2 cellular contexts compared by ENCODE assay signal in genomic region chr7:128908750-128909385, GRCh38.
TF ChIP-seq lines count a peak whose summit lies in the region.

No MANE protein-coding gene starts in this region.

TF ChIP-seq in HEK293, 187 proteins besides CTCF, POLR2A, EP300 and RAD21:
- TF ChIP-seq ZFP3 (tag by site-specific recombination; IDR thresholded peaks at IDR 0.05; ENCODE audit: low read depth) (no peak), SP2 (tag by site-specific recombination; IDR thresholded peaks at IDR 0.05) (peak; percentile 14; the same call in 1 of the 2 replicates)
TF ChIP-seq in HEK293: peak in this region for 1.

TF ChIP-seq in H1, 55 proteins besides CTCF, POLR2A, EP300 and RAD21:
- TF ChIP-seq SIX5 (IDR thresholded peaks at IDR 0.05; ENCODE audit: low read depth, low read length) = no peak
- no peak for TF ChIP-seq EGR1 (IDR thresholded peaks at IDR 0.05; ENCODE audit: borderline replicate concordance, low read depth, low read length)
- no peak for TF ChIP-seq SAP30 (IDR thresholded peaks at IDR 0.05; ENCODE audit: insufficient read depth, insufficient replicate concordance, low read length)
- TF ChIP-seq, protein P1, sequence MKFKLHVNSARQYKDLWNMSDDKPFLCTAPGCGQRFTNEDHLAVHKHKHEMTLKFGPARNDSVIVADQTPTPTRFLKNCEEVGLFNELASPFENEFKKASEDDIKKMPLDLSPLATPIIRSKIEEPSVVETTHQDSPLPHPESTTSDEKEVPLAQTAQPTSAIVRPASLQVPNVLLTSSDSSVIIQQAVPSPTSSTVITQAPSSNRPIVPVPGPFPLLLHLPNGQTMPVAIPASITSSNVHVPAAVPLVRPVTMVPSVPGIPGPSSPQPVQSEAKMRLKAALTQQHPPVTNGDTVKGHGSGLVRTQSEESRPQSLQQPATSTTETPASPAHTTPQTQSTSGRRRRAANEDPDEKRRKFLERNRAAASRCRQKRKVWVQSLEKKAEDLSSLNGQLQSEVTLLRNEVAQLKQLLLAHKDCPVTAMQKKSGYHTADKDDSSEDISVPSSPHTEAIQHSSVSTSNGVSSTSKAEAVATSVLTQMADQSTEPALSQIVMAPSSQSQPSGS (IDR thresholded peaks at IDR 0.05; ENCODE audit: low read length) = no peak
- no peak for TF ChIP-seq JUN (IDR thresholded peaks at IDR 0.05; ENCODE audit: low read depth, low read length)
- TF ChIP-seq CBX8 (IDR thresholded peaks at IDR 0.05; ENCODE audit: borderline replicate concordance, low read depth, low read length) = no peak
- TF ChIP-seq NRF1 (IDR thresholded peaks at IDR 0.05; ENCODE audit: low read depth, low read length) = no peak
- no peak for TF ChIP-seq RXRA (IDR thresholded peaks at IDR 0.05; ENCODE audit: insufficient read depth, low read depth, low read length)
- no peak for TF ChIP-seq CEBPB (IDR thresholded peaks at IDR 0.05; ENCODE audit: low read depth, low read length)
- TF ChIP-seq POLR2AphosphoS5 (IDR thresholded peaks at IDR 0.05; ENCODE audit: low read depth, low read length) = no peak
- TF ChIP-seq CHD2 (IDR thresholded peaks at IDR 0.05; ENCODE audit: low read length) = no peak
- no peak for TF ChIP-seq CHD1 (IDR thresholded peaks at IDR 0.05; ENCODE audit: low read depth, low read length)
- TF ChIP-seq HDAC2 (IDR thresholded peaks at IDR 0.05; ENCODE audit: borderline replicate concordance in 1 of 2, low read depth in 2 of 2, low read length in 2 of 2) = no peak
- no peak for TF ChIP-seq SRF (IDR thresholded peaks at IDR 0.05; ENCODE audit: low read depth, low read length)
- no peak for TF ChIP-seq SUZ12 (IDR thresholded peaks at IDR 0.05; ENCODE audit: low read length)
- no peak for TF ChIP-seq JUND (IDR thresholded peaks at IDR 0.05; ENCODE audit: low read length)
- no peak for TF ChIP-seq GTF2F1 (IDR thresholded peaks at IDR 0.05; ENCODE audit: borderline replicate concordance, low read depth, low read length)
- TF ChIP-seq E2F6 (IDR thresholded peaks at IDR 0.05) = no peak
- no peak for TF ChIP-seq FOSL1 (IDR thresholded peaks at IDR 0.05; ENCODE audit: insufficient read depth, low read depth, low read length)
- no peak for TF ChIP-seq ASH2L (IDR thresholded peaks at IDR 0.05; ENCODE audit: low read length)
TF ChIP-seq in H1: peak in this region for 0.
